In genomic region chr1:208235983-208236761, GRCh38 we compare ENCODE assay signal across 1 cellular context.
TF ChIP-seq lines count a peak whose summit lies in the region.

No MANE protein-coding gene starts in this region.

TF ChIP-seq in HepG2, 621 proteins besides CTCF, POLR2A, EP300 and RAD21 (continued from another document and continues in another):
- TF ChIP-seq, protein P1, sequence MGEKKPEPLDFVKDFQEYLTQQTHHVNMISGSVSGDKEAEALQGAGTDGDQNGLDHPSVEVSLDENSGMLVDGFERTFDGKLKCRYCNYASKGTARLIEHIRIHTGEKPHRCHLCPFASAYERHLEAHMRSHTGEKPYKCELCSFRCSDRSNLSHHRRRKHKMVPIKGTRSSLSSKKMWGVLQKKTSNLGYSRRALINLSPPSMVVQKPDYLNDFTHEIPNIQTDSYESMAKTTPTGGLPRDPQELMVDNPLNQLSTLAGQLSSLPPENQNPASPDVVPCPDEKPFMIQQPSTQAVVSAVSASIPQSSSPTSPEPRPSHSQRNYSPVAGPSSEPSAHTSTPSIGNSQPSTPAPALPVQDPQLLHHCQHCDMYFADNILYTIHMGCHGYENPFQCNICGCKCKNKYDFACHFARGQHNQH (CRISPR knock-in tag; IDR thresholded peaks at IDR 0.05), result peak; percentile 20; the same call in 1 of the 2 replicates
- TF ChIP-seq ZNF75D (CRISPR knock-in tag; IDR thresholded peaks at IDR 0.05; ENCODE audit: borderline replicate concordance), result no peak
- no peak for TF ChIP-seq SMYD3 (CRISPR knock-in tag; IDR thresholded peaks at IDR 0.05)
- peak; percentile 67; the same call in 1 of the 2 replicates for TF ChIP-seq SKIL (CRISPR knock-in tag; IDR thresholded peaks at IDR 0.05; ENCODE audit: borderline replicate concordance)
- TF ChIP-seq ZNF615 (CRISPR knock-in tag; IDR thresholded peaks at IDR 0.05; ENCODE audit: borderline replicate concordance), result no peak
- no peak for TF ChIP-seq U2AF2 (IDR thresholded peaks at IDR 0.05; ENCODE audit: low read depth, low read length)
- no peak for TF ChIP-seq ZBTB7A (CRISPR knock-in tag; IDR thresholded peaks at IDR 0.05)
- TF ChIP-seq FOXP4 (CRISPR knock-in tag; IDR thresholded peaks at IDR 0.05), result peak; percentile 74
- TF ChIP-seq ZNF780A (CRISPR knock-in tag; IDR thresholded peaks at IDR 0.05), result no peak
- TF ChIP-seq ZSCAN29 (CRISPR knock-in tag; conservative IDR thresholded peaks at IDR 0.05), result no peak
- TF ChIP-seq, protein P2, sequence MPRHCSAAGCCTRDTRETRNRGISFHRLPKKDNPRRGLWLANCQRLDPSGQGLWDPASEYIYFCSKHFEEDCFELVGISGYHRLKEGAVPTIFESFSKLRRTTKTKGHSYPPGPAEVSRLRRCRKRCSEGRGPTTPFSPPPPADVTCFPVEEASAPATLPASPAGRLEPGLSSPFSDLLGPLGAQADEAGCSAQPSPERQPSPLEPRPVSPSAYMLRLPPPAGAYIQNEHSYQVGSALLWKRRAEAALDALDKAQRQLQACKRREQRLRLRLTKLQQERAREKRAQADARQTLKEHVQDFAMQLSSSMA (CRISPR knock-in tag; IDR thresholded peaks at IDR 0.05), result no peak
- TF ChIP-seq PHB2 (IDR thresholded peaks at IDR 0.05; ENCODE audit: partially characterized antibody), result no peak
- TF ChIP-seq, protein P3, sequence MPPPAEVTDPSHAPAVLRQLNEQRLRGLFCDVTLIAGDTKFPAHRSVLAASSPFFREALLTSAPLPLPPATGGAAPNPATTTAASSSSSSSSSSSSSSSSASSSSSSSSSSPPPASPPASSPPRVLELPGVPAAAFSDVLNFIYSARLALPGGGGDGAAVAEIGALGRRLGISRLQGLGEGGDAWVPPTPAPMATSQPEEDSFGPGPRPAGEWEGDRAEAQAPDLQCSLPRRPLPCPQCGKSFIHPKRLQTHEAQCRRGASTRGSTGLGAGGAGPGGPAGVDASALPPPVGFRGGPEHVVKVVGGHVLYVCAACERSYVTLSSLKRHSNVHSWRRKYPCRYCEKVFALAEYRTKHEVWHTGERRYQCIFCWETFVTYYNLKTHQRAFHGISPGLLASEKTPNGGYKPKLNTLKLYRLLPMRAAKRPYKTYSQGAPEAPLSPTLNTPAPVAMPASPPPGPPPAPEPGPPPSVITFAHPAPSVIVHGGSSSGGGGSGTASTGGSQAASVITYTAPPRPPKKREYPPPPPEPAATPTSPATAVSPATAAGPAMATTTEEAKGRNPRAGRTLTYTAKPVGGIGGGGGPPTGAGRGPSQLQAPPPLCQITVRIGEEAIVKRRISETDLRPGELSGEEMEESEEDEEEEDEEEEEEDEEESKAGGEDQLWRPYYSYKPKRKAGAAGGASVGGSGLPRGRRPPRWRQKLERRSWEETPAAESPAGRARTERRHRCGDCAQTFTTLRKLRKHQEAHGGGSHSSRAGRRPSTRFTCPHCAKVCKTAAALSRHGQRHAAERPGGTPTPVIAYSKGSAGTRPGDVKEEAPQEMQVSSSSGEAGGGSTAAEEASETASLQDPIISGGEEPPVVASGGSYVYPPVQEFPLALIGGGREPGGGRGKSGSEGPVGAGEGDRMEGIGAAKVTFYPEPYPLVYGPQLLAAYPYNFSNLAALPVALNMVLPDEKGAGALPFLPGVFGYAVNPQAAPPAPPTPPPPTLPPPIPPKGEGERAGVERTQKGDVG (CRISPR knock-in tag; IDR thresholded peaks at IDR 0.05; ENCODE audit: borderline replicate concordance), result 0 out of 2 replicates have a peak, but pooled peaks have one; percentile 9
- TF ChIP-seq SMAD3 (CRISPR knock-in tag; IDR thresholded peaks at IDR 0.05), result no peak
- no peak for TF ChIP-seq ZFP37 (CRISPR knock-in tag; IDR thresholded peaks at IDR 0.05; ENCODE audit: borderline replicate concordance)
- TF ChIP-seq ZNF652 (CRISPR knock-in tag; IDR thresholded peaks at IDR 0.05; ENCODE audit: borderline replicate concordance, low read depth), result no peak
- TF ChIP-seq, protein P4, sequence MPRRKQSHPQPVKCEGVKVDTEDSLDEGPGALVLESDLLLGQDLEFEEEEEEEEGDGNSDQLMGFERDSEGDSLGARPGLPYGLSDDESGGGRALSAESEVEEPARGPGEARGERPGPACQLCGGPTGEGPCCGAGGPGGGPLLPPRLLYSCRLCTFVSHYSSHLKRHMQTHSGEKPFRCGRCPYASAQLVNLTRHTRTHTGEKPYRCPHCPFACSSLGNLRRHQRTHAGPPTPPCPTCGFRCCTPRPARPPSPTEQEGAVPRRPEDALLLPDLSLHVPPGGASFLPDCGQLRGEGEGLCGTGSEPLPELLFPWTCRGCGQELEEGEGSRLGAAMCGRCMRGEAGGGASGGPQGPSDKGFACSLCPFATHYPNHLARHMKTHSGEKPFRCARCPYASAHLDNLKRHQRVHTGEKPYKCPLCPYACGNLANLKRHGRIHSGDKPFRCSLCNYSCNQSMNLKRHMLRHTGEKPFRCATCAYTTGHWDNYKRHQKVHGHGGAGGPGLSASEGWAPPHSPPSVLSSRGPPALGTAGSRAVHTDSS (CRISPR knock-in tag; conservative IDR thresholded peaks at IDR 0.05), result no peak
- TF ChIP-seq ZNF598 (CRISPR knock-in tag; IDR thresholded peaks at IDR 0.05; ENCODE audit: borderline replicate concordance), result no peak
- peak; percentile 19; the same call in 1 of the 2 replicates for TF ChIP-seq SIX1 (CRISPR knock-in tag; IDR thresholded peaks at IDR 0.05; ENCODE audit: borderline replicate concordance)
- TF ChIP-seq, protein P5, sequence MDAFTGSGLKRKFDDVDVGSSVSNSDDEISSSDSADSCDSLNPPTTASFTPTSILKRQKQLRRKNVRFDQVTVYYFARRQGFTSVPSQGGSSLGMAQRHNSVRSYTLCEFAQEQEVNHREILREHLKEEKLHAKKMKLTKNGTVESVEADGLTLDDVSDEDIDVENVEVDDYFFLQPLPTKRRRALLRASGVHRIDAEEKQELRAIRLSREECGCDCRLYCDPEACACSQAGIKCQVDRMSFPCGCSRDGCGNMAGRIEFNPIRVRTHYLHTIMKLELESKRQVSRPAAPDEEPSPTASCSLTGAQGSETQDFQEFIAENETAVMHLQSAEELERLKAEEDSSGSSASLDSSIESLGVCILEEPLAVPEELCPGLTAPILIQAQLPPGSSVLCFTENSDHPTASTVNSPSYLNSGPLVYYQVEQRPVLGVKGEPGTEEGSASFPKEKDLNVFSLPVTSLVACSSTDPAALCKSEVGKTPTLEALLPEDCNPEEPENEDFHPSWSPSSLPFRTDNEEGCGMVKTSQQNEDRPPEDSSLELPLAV (CRISPR knock-in tag; conservative IDR thresholded peaks at IDR 0.05; ENCODE audit: low read depth), result no peak
- TF ChIP-seq, protein P6, sequence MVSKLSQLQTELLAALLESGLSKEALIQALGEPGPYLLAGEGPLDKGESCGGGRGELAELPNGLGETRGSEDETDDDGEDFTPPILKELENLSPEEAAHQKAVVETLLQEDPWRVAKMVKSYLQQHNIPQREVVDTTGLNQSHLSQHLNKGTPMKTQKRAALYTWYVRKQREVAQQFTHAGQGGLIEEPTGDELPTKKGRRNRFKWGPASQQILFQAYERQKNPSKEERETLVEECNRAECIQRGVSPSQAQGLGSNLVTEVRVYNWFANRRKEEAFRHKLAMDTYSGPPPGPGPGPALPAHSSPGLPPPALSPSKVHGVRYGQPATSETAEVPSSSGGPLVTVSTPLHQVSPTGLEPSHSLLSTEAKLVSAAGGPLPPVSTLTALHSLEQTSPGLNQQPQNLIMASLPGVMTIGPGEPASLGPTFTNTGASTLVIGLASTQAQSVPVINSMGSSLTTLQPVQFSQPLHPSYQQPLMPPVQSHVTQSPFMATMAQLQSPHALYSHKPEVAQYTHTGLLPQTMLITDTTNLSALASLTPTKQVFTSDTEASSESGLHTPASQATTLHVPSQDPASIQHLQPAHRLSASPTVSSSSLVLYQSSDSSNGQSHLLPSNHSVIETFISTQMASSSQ (IDR thresholded peaks at IDR 0.05; ENCODE audit: low read depth), result 0 out of 2 replicates have a peak, but pooled peaks have one; percentile 39
- TF ChIP-seq, protein P6 (CRISPR knock-in tag; IDR thresholded peaks at IDR 0.05; ENCODE audit: borderline replicate concordance), result peak; percentile 45; the same call in 1 of the 2 replicates
- TF ChIP-seq MIER3 (CRISPR knock-in tag; IDR thresholded peaks at IDR 0.05; ENCODE audit: borderline replicate concordance), result no peak
- TF ChIP-seq NFKBIZ (CRISPR knock-in tag; IDR thresholded peaks at IDR 0.05), result no peak
- no peak for TF ChIP-seq ZNF24 (IDR thresholded peaks at IDR 0.05)
- no peak for TF ChIP-seq TRIM24 (CRISPR knock-in tag; IDR thresholded peaks at IDR 0.05)
- TF ChIP-seq ZNF792 (CRISPR knock-in tag; IDR thresholded peaks at IDR 0.05), result no peak
- TF ChIP-seq RORA (CRISPR knock-in tag; IDR thresholded peaks at IDR 0.05), result no peak
- no peak for TF ChIP-seq KLF13 (CRISPR knock-in tag; IDR thresholded peaks at IDR 0.05)
- TF ChIP-seq PTBP1 (IDR thresholded peaks at IDR 0.05; ENCODE audit: low read depth, low read length, poor library complexity, severe bottlenecking), result no peak
- peak; percentile 63 for TF ChIP-seq ZNF687 (CRISPR knock-in tag; IDR thresholded peaks at IDR 0.05)
- TF ChIP-seq ELF1 (CRISPR knock-in tag; IDR thresholded peaks at IDR 0.05), result no peak
- no peak for TF ChIP-seq NR3C1 (CRISPR knock-in tag; IDR thresholded peaks at IDR 0.05)
- TF ChIP-seq ZNF724P (CRISPR knock-in tag; IDR thresholded peaks at IDR 0.05; ENCODE audit: borderline replicate concordance), result no peak
- TF ChIP-seq DMAP1 (CRISPR knock-in tag; IDR thresholded peaks at IDR 0.05), result no peak
- TF ChIP-seq ZNF337 (CRISPR knock-in tag; IDR thresholded peaks at IDR 0.05; ENCODE audit: borderline replicate concordance, low read depth), result no peak
- no peak for TF ChIP-seq ZNF562 (CRISPR knock-in tag; IDR thresholded peaks at IDR 0.05; ENCODE audit: borderline replicate concordance)
- no peak for TF ChIP-seq ARHGAP35 (CRISPR knock-in tag; IDR thresholded peaks at IDR 0.05; ENCODE audit: borderline replicate concordance)
- TF ChIP-seq, protein P7, sequence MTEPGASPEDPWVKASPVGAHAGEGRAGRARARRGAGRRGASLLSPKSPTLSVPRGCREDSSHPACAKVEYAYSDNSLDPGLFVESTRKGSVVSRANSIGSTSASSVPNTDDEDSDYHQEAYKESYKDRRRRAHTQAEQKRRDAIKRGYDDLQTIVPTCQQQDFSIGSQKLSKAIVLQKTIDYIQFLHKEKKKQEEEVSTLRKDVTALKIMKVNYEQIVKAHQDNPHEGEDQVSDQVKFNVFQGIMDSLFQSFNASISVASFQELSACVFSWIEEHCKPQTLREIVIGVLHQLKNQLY (CRISPR knock-in tag; IDR thresholded peaks at IDR 0.05), result no peak
